ENCODE assay signal across 29 cellular contexts in the genomic region with DNA sequence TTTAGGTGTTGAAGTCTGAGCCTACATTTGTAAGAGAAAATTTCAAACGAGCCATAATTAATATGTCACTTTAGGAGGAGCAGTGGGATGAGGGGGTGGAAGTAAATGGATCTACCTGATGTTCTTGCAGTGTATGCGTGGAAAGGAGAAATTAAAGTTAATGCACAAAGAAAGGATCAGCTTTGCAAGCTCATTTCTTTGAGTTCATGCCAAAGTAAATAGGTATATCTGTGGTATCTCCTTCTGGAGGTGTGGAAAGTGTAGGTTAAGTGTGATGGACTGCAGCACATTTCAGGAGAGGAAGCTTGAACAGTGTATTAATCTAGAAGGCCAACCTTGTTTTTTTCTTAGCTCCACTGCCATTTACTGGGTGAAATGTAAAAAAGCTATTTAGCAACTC.
DNase-seq lines count a peak whose midpoint lies in the region; ATAC-seq, FAIRE-seq and TF ChIP-seq lines count a peak whose summit lies in the region.
"Had no signal": no experiment of that assay in that cellular context is flagged by ENCODE, and none has a peak within 500 bp of the region (broad histone marks: within the 10 kb centered on the region; RNA-seq: fewer than 3 reads in every experiment).

No MANE protein-coding gene starts in this region.

- POLR2A ChIA-PET in HEK293 (lab: Yijun Ruan, JAX) (no interaction called here), K562 (lab: Yijun Ruan, JAX) (no interaction called here)

- no peak overlapping the region for H3K4me2 ChIP-seq in K562 (ENCODE audit: insufficient read depth, low read length)
- H3K4me2 ChIP-seq: BLaER1 had no signal

- no peaks in the 10 kb centered on the region for H3K9me3 ChIP-seq in HEK293 (ENCODE audit: control insufficient read depth, insufficient read depth, low read depth, low read length)
- H3K9me3 ChIP-seq in K562 (replicated peaks; ENCODE audit: control insufficient read depth, insufficient read depth, low read depth, low read length) = no peaks in the 10 kb centered on the region; the same call in 1 of the 2 replicates
- H3K9me3 ChIP-seq in breast epithelium = no peaks in the 10 kb centered on the region
- H3K9me3 ChIP-seq: BE2C, BLaER1 had no signal

- H3K9me1 ChIP-seq in K562 (ENCODE audit: control insufficient read depth, insufficient read depth, low read length) = no peaks in the 10 kb centered on the region

- peak overlapping the region; percentile 11 for H3K27ac Mint-ChIP-seq in dendritic cell treated with granulocyte-macrophage colony-stimulating factor and Interleukin-4, amounts not matched to agents 40 ng/mL and 50 ng/mL, for 4 days
- H3K27ac Mint-ChIP-seq: CD14-positive monocyte; CD4-positive, alpha-beta memory T cell; CD4-positive, CD25-positive, alpha-beta regulatory T cell had no signal

- no peak overlapping the region for H3K27ac ChIP-seq in HEK293 (ENCODE audit: extremely low read depth, low read depth, low read length)
- no peak overlapping the region for H3K27ac ChIP-seq in K562 (ENCODE audit: extremely low read depth, low read depth, low read length)
- no peak overlapping the region for H3K27ac ChIP-seq in breast epithelium
- H3K27ac ChIP-seq: BLaER1 had no signal

- peaks cover 7% of the 10 kb centered on the region for H3K36me3 Mint-ChIP-seq in dendritic cell treated with granulocyte-macrophage colony-stimulating factor and Interleukin-4, amounts not matched to agents 40 ng/mL and 50 ng/mL, for 4 days (ENCODE audit: low read depth)
- H3K36me3 Mint-ChIP-seq: CD14-positive monocyte; CD4-positive, alpha-beta memory T cell; CD4-positive, CD25-positive, alpha-beta regulatory T cell; CD8-positive, alpha-beta memory T cell had no signal

- intact Hi-C loops in K562 (cut with micrococcal nuclease) (no loop called here), breast epithelium (cut with DNase I; ENCODE audit: low total_unique reads) (no loop called here)
- intact Hi-C loops in dendritic cell treated with granulocyte-macrophage colony-stimulating factor and Interleukin-4, amounts not matched to agents 40 ng/mL and 50 ng/mL, for 4 days (cut with micrococcal nuclease) = loop anchor here (10.0 kb wide), 1 partner anchor 123 kb away; no protein-coding TSS in a partner anchor

- no peak for TF ChIP-seq EP300 in K562 (IDR thresholded peaks at IDR 0.05; ENCODE audit: low read length)

- BruUV-seq in K562 (replicated peaks; lab: Mats Ljungman, UMichigan) = no TSS peak

- no peaks in the 10 kb centered on the region for H4K20me1 ChIP-seq in K562 (replicated peaks; ENCODE audit: control insufficient read depth, insufficient read depth, low read length)
- H4K20me1 ChIP-seq: BLaER1 had no signal

- CTCF ChIA-PET in HEK293 (lab: Yijun Ruan, JAX) = interaction anchor here (0.6 kb wide), 1 partner anchor 890 kb away, joined by 3 read pairs; no protein-coding TSS in a partner anchor
- CTCF ChIA-PET in K562 (lab: Yijun Ruan, JAX; ENCODE audit: low intra/inter-chr PET ratio) = no interaction called here

- H3K27me3 ChIP-seq in K562 (ENCODE audit: control insufficient read depth in 2 of 2, insufficient read depth in 2 of 2, low read length in 2 of 2) = no peaks in the 10 kb centered on the region
- no peaks in the 10 kb centered on the region for H3K27me3 ChIP-seq in breast epithelium
- H3K27me3 ChIP-seq: BE2C, BLaER1 had no signal

- 0 out of 2 replicates have a peak, but pooled peaks cover 2% of the 10 kb centered on the region for H3K4me1 ChIP-seq in HEK293 (ENCODE audit: control insufficient read depth, insufficient read depth, low read length)
- no peaks in the 10 kb centered on the region; a peak in 3 of 5 replicates for H3K4me1 ChIP-seq in K562 (replicated peaks in 1 of 2; ENCODE audit: control insufficient read depth in 2 of 2, insufficient read depth in 2 of 2, low read length in 2 of 2)
- no peaks in the 10 kb centered on the region for H3K4me1 ChIP-seq in breast epithelium
- H3K4me1 ChIP-seq: BE2C, BLaER1 had no signal

- TF ChIP-seq CTCF in HEK293 (tag by site-specific recombination; IDR thresholded peaks at IDR 0.05) (no peak), K562 (IDR thresholded peaks at IDR 0.05 in 2 of 3, conservative IDR thresholded peaks at IDR 0.05 in 1 of 3; ENCODE audit: insufficient read depth in 2 of 3, low read depth in 1 of 3, low read length in 3 of 3) (no peak), breast epithelium (IDR thresholded peaks at IDR 0.05) (no peak)

- no peaks in the 10 kb centered on the region for H3K36me3 ChIP-seq in HEK293 (ENCODE audit: control insufficient read depth in 2 of 2, insufficient read depth in 1 of 2, low read length in 2 of 2)
- H3K36me3 ChIP-seq in K562 (ENCODE audit: control insufficient read depth, insufficient read depth, low read length) = no peaks in the 10 kb centered on the region
- no peaks in the 10 kb centered on the region for H3K36me3 ChIP-seq in breast epithelium
- H3K36me3 ChIP-seq: BE2C, BLaER1 had no signal

- H3K27me3 Mint-ChIP-seq in dendritic cell treated with granulocyte-macrophage colony-stimulating factor and Interleukin-4, amounts not matched to agents 40 ng/mL and 50 ng/mL, for 4 days = no peaks in the 10 kb centered on the region
- H3K27me3 Mint-ChIP-seq: CD4-positive, alpha-beta memory T cell had no signal

- in situ Hi-C loops in K562 (cut with MboI) = no loop called here

- H3K4me1 Mint-ChIP-seq in dendritic cell treated with granulocyte-macrophage colony-stimulating factor and Interleukin-4, amounts not matched to agents 40 ng/mL and 50 ng/mL, for 4 days (ENCODE audit: low read depth) = peaks cover 64% of the 10 kb centered on the region
- H3K4me1 Mint-ChIP-seq: CD4-positive, alpha-beta memory T cell; CD4-positive, CD25-positive, alpha-beta regulatory T cell; CD8-positive, alpha-beta memory T cell had no signal

- no peak for TF ChIP-seq POLR2A in K562 (conservative IDR thresholded peaks at IDR 0.05)
- TF ChIP-seq POLR2A in breast epithelium (IDR thresholded peaks at IDR 0.05) = no peak

- no peak for ATAC-seq in K562
- ATAC-seq: GM12878 had no signal

- DNase-seq in NCI-H2171 treated with DMSO at 0.1 percent for 48 hours (lab: John Stamatoyannopoulos, UW) = peak; percentile 36
- DNase-seq in NCI-H2171 (lab: John Stamatoyannopoulos, UW) = no peak
- no peak for DNase-seq in K562 (ENCODE audit: extremely low read depth in 1 of 4, low spot score in 3 of 4)
- no peak for DNase-seq in breast epithelium (ENCODE audit: low spot score in 2 of 2)
- DNase-seq in hippocampal formation (lab: John Stamatoyannopoulos, UW) = no peak
- DNase-seq in T-helper 2 cell = no peak
- DNase-seq: 8988T; ACHN; BE2C; C1 segment of cervical spinal cord; CD4-positive, alpha-beta memory T cell; CD4-positive, CD25-positive, alpha-beta regulatory T cell; CD8-positive, alpha-beta memory T cell; COR-L47; DMS 273 treated with DMSO at 0.1 percent for 48 hours; DMS153; DMS53; DMS79; DND-41; EL; GDM1 had no signal

- no peak overlapping the region for H2AFZ ChIP-seq in K562 (ENCODE audit: low read depth, low read length)

- H3K9me3 Mint-ChIP-seq in dendritic cell treated with granulocyte-macrophage colony-stimulating factor and Interleukin-4, amounts not matched to agents 40 ng/mL and 50 ng/mL, for 4 days = peaks cover 23% of the 10 kb centered on the region

- no peak overlapping the region for H3K4me3 Mint-ChIP-seq in dendritic cell treated with granulocyte-macrophage colony-stimulating factor and Interleukin-4, amounts not matched to agents 40 ng/mL and 50 ng/mL, for 4 days
- H3K4me3 Mint-ChIP-seq: CD14-positive monocyte; CD4-positive, alpha-beta memory T cell; CD4-positive, CD25-positive, alpha-beta regulatory T cell; CD8-positive, alpha-beta memory T cell had no signal

- no peak overlapping the region for H3K9ac ChIP-seq in K562 (ENCODE audit: insufficient read depth in 1 of 2, low read depth in 2 of 2, low read length in 2 of 2)
- H3K9ac ChIP-seq: BLaER1 had no signal

- H3K4me3 ChIP-seq in HEK293 (ENCODE audit: low read depth, low read length) (no peak overlapping the region), K562 (no peak overlapping the region), breast epithelium (no peak overlapping the region)
- H3K4me3 ChIP-seq: BLaER1, GM12878 had no signal

- no peak for TF ChIP-seq RAD21 in K562 (CRISPR knock-in tag; conservative IDR thresholded peaks at IDR 0.05 in 1 of 2, IDR thresholded peaks at IDR 0.05 in 1 of 2)

- no peak for FAIRE-seq in K562 (lab: Jason Lieb, UNC)
- FAIRE-seq: A204.1, GM12878, GM12892, GM18507 had no signal

- 28% methylated on average over 2 of the region's 2 CpGs for WGBS in K562 (ENCODE audit: insufficient coverage, low coverage, missing lambda C conversion rate)

- no peaks in the 10 kb centered on the region for H3K79me2 ChIP-seq in K562 (ENCODE audit: control insufficient read depth, insufficient read depth, low read length)

TF ChIP-seq in HEK293, 187 proteins besides CTCF, POLR2A, EP300 and RAD21 (continues in another document):
- TF ChIP-seq ZXDB (tag by site-specific recombination; IDR thresholded peaks at IDR 0.05) = 0 out of 2 replicates have a peak, but pooled peaks have one; percentile 26

TF ChIP-seq in K562, 482 proteins besides CTCF, POLR2A, EP300 and RAD21:
- peak in 1 of 2 experiments; percentile 94; a peak in 2 of 4 replicates for TF ChIP-seq FOXA3 (CRISPR knock-in tag; conservative IDR thresholded peaks at IDR 0.05 in 1 of 2, IDR thresholded peaks at IDR 0.05 in 1 of 2)
- TF ChIP-seq NFIC (IDR thresholded peaks at IDR 0.05) = peak; percentile 31; the same call in 1 of the 2 replicates
- TF ChIP-seq MEIS2 (IDR thresholded peaks at IDR 0.05; ENCODE audit: partially characterized antibody) = peak; percentile 28
- TF ChIP-seq POLR2AphosphoS5 (IDR thresholded peaks at IDR 0.05; ENCODE audit: control insufficient read depth, insufficient read depth, low read depth, low read length) = no peak
- TF ChIP-seq CHCHD3 (CRISPR knock-in tag; IDR thresholded peaks at IDR 0.05) = no peak
